In genomic region chr7:88312061-88312663, GRCh38 we compare ENCODE assay signal across 16 cellular contexts. TPM values are rescaled to one million over a fixed set of nuclear protein-coding genes. Genes with fewer than 3 reads are reported as not detected.
DNase-seq lines count a peak whose midpoint lies in the region; ATAC-seq and TF ChIP-seq lines count a peak whose summit lies in the region.
"Had no signal": no experiment of that assay in that cellular context is flagged by ENCODE, and none has a peak within 500 bp of the region (broad histone marks: within the 10 kb centered on the region; RNA-seq: fewer than 3 reads in every experiment).

No MANE protein-coding gene starts in this region.

- H3K36me3 ChIP-seq in breast epithelium = no peaks in the 10 kb centered on the region
- no peaks in the 10 kb centered on the region for H3K36me3 ChIP-seq in left ventricle myocardium inferior
- H3K36me3 ChIP-seq in gastrocnemius medialis = no peaks in the 10 kb centered on the region

- in situ Hi-C loops in gastrocnemius medialis (cut with MboI; ENCODE audit: low sequenced_read_pairs in 4 of 4) = no loop called here

- peak overlapping the region; percentile 66 to 74 for H3K27ac ChIP-seq in breast epithelium
- H3K27ac ChIP-seq in left ventricle myocardium inferior (replicated peaks) = peak overlapping the region; percentile 81
- H3K27ac ChIP-seq in gastrocnemius medialis = peak overlapping the region; percentile 49 to 64 (median 54)
- H3K27ac ChIP-seq: epithelial cell of prostate had no signal

- TF ChIP-seq POLR2A in breast epithelium (IDR thresholded peaks at IDR 0.05) = no peak
- no peak for TF ChIP-seq POLR2A in gastrocnemius medialis (IDR thresholded peaks at IDR 0.05)

- H3K9me3 ChIP-seq in breast epithelium (no peaks in the 10 kb centered on the region), left ventricle myocardium inferior (replicated peaks) (no peaks in the 10 kb centered on the region), gastrocnemius medialis (no peaks in the 10 kb centered on the region)

- H3K27me3 ChIP-seq in breast epithelium = no peaks in the 10 kb centered on the region
- H3K27me3 ChIP-seq in left ventricle myocardium inferior (ENCODE audit: low read depth) = no peaks in the 10 kb centered on the region
- no peaks in the 10 kb centered on the region for H3K27me3 ChIP-seq in gastrocnemius medialis

- no peak for TF ChIP-seq CTCF in AG10803 (conservative IDR thresholded peaks at IDR 0.05; ENCODE audit: low read length)
- TF ChIP-seq CTCF in breast epithelium (IDR thresholded peaks at IDR 0.05) = no peak
- no peak for TF ChIP-seq CTCF in left ventricle myocardium inferior (IDR thresholded peaks at IDR 0.05; ENCODE audit: borderline replicate concordance)
- TF ChIP-seq CTCF in gastrocnemius medialis (IDR thresholded peaks at IDR 0.05 in 4 of 5, conservative IDR thresholded peaks at IDR 0.05 in 1 of 5) = no peak

- H3K4me3 ChIP-seq in AG10803 (ENCODE audit: low read length) = no peak overlapping the region
- H3K4me3 ChIP-seq in breast epithelium = no peak overlapping the region
- H3K4me3 ChIP-seq in left ventricle myocardium inferior = peak overlapping the region; percentile 11
- no peak overlapping the region for H3K4me3 ChIP-seq in gastrocnemius medialis

- ATAC-seq in gastrocnemius medialis (peak; percentile 79 to 80), GM21717 (IDR thresholded peaks at IDR 0.05; ENCODE audit: unreplicated experiment) (no peak), GM21447 (IDR thresholded peaks at IDR 0.05; ENCODE audit: unreplicated experiment) (no peak)
- ATAC-seq: activated CD8-positive, alpha-beta memory T cell treated with anti-CD3 and anti-CD28 coated beads, Interleukin-2, amount 10 ng/mL, durations not matched to agents 7 days and 5 days; naive thymus-derived CD8-positive, alpha-beta T cell had no signal

- intact Hi-C loops in breast epithelium (cut with DNase I; ENCODE audit: low total_unique reads) (loop anchor here (2.0 kb wide), 1 partner anchor 27 kb away; no protein-coding TSS in a partner anchor), left ventricle myocardium inferior (cut with micrococcal nuclease) (no loop called here), gastrocnemius medialis (cut with DNase I; ENCODE audit: low total_unique reads) (no loop called here)

- H3K4me1 ChIP-seq in breast epithelium (no peaks in the 10 kb centered on the region), left ventricle myocardium inferior (peaks cover 57% of the 10 kb centered on the region), gastrocnemius medialis (peaks cover 0 to 18% of the 10 kb centered on the region in 2 donors)

- peak; percentile 33 for DNase-seq in AG10803 (ENCODE audit: low read depth)
- no peak for DNase-seq in breast epithelium (ENCODE audit: low spot score in 2 of 2)
- peak; percentile 84 for DNase-seq in left ventricle myocardium inferior
- DNase-seq in gastrocnemius medialis = peak; percentile 55 to 76
- DNase-seq in mucosa of gallbladder (ENCODE audit: low spot score) = no peak
- no peak for DNase-seq in activated T-cell treated with anti-CD3 and anti-CD28 coated beads, Interleukin-2, amount 50 U/mL, for 1 hour
- DNase-seq: ACHN; activated CD8-positive, alpha-beta memory T cell treated with anti-CD3 and anti-CD28 coated beads, Interleukin-2, amount 10 ng/mL, durations not matched to agents 7 days and 5 days; cerebellar nuclear complex; H7; naive thymus-derived CD8-positive, alpha-beta T cell; NCI-H2107; SW 1271 had no signal

RNA-seq across cellular contexts. Expression of gene STEAP4, which starts 5.5 kb away (rescaled TPM):
- total RNA-seq in breast epithelium (100 to 1,000 TPM in 1 of 3 donors, 10 to 100 TPM in 2; 49.3 to 165 (median 73.1) TPM), left ventricle myocardium inferior (15.7 TPM), gastrocnemius medialis (10 to 100 TPM; 13.5 to 24.5 (median 16.2) TPM), mucosa of gallbladder (9.8 TPM)
- total RNA-seq: naive thymus-derived CD8-positive, alpha-beta T cell had no signal

Comparison
In these comparisons a context has a peak if more than half of its experiments do, and no peak if none do; other contexts are left out.
1. DNase-seq: peak in AG10803 (single experiment), left ventricle myocardium inferior (single experiment) and gastrocnemius medialis (2 of 2); none in breast epithelium (0 of 2), mucosa of gallbladder (single experiment) and activated T-cell treated with anti-CD3 and anti-CD28 coated beads, Interleukin-2, amount 50 U/mL, for 1 hour (single experiment).
2. ATAC-seq: peak in gastrocnemius medialis (2 of 2); none in GM21717 (single experiment) and GM21447 (single experiment).
3. Peak in every context shown above with its lines, with median percentiles within 50 percentile points of each other: H3K27ac ChIP-seq.